ENCODE assay signal across 1 cellular context in genomic region chr10:97319671-97320479, GRCh38.
TF ChIP-seq lines count a peak whose summit lies in the region.

No MANE protein-coding gene starts in this region.

TF ChIP-seq in HepG2, 621 proteins besides CTCF, POLR2A, EP300 and RAD21 (continued from another document and continues in another):
- TF ChIP-seq ZNF280D (CRISPR knock-in tag; IDR thresholded peaks at IDR 0.05) (no peak), HNRNPLL (IDR thresholded peaks at IDR 0.05; ENCODE audit: low read depth, low read length, poor library complexity, severe bottlenecking) (peak; percentile 70), HNF1A (IDR thresholded peaks at IDR 0.05; ENCODE audit: low read depth) (no peak), HNF1A (CRISPR knock-in tag; IDR thresholded peaks at IDR 0.05; ENCODE audit: borderline replicate concordance) (0 out of 2 replicates have a peak, but pooled peaks have one; percentile 9), RFX5 (IDR thresholded peaks at IDR 0.05; ENCODE audit: low read depth, low read length) (no peak), ZNF75D (CRISPR knock-in tag; IDR thresholded peaks at IDR 0.05; ENCODE audit: borderline replicate concordance) (no peak), CBFB (CRISPR knock-in tag; IDR thresholded peaks at IDR 0.05) (no peak), LRRFIP1 (CRISPR knock-in tag; conservative IDR thresholded peaks at IDR 0.05) (no peak), RORA (CRISPR knock-in tag; IDR thresholded peaks at IDR 0.05) (no peak), CAMTA2 (CRISPR knock-in tag; IDR thresholded peaks at IDR 0.05; ENCODE audit: borderline replicate concordance) (no peak), AGO2 (optimal IDR thresholded peaks at IDR 0.05; ENCODE audit: low read depth, low read length) (peak; percentile 79), KDM1A (CRISPR knock-in tag; IDR thresholded peaks at IDR 0.05) (no peak), IKZF5 (CRISPR knock-in tag; IDR thresholded peaks at IDR 0.05) (no peak), GTF3A (CRISPR knock-in tag; conservative IDR thresholded peaks at IDR 0.05) (no peak), KDM2A (CRISPR knock-in tag; IDR thresholded peaks at IDR 0.05; ENCODE audit: borderline replicate concordance, low read depth) (peak; percentile 77; the same call in 1 of the 2 replicates), ONECUT2 (CRISPR knock-in tag; IDR thresholded peaks at IDR 0.05) (no peak), ERF (CRISPR knock-in tag; IDR thresholded peaks at IDR 0.05) (0 out of 2 replicates have a peak, but pooled peaks have one; percentile 31), HOXA7 (CRISPR knock-in tag; IDR thresholded peaks at IDR 0.05) (no peak), DBP (CRISPR knock-in tag; IDR thresholded peaks at IDR 0.05; ENCODE audit: not compliant biosample characterization) (no peak), ZNF558 (CRISPR knock-in tag; IDR thresholded peaks at IDR 0.05; ENCODE audit: borderline replicate concordance) (no peak), ZNF816 (CRISPR knock-in tag; IDR thresholded peaks at IDR 0.05; ENCODE audit: borderline replicate concordance) (0 out of 2 replicates have a peak, but pooled peaks have one; percentile 30), ZNF576 (CRISPR knock-in tag; IDR thresholded peaks at IDR 0.05) (no peak), ZNF672 (CRISPR knock-in tag; IDR thresholded peaks at IDR 0.05) (no peak), MTA1 (CRISPR knock-in tag; IDR thresholded peaks at IDR 0.05; ENCODE audit: borderline replicate concordance) (0 out of 2 replicates have a peak, but pooled peaks have one; percentile 4), ETV6 (CRISPR knock-in tag; conservative IDR thresholded peaks at IDR 0.05) (no peak), TRIM24 (CRISPR knock-in tag; IDR thresholded peaks at IDR 0.05) (no peak), ATF7 (IDR thresholded peaks at IDR 0.05) (no peak), ATF7 (CRISPR knock-in tag; IDR thresholded peaks at IDR 0.05) (no peak), HDAC6 (IDR thresholded peaks at IDR 0.05; ENCODE audit: low read depth, low read length) (no peak), DNMT1 (CRISPR knock-in tag; IDR thresholded peaks at IDR 0.05) (no peak), NCOA5 (CRISPR knock-in tag; IDR thresholded peaks at IDR 0.05) (no peak), AKNA (CRISPR knock-in tag; IDR thresholded peaks at IDR 0.05; ENCODE audit: borderline replicate concordance) (no peak), ZNF746 (CRISPR knock-in tag; IDR thresholded peaks at IDR 0.05) (no peak), NFKBIZ (CRISPR knock-in tag; IDR thresholded peaks at IDR 0.05) (no peak), JUN (CRISPR knock-in tag; IDR thresholded peaks at IDR 0.05) (no peak), TFDP1 (CRISPR knock-in tag; IDR thresholded peaks at IDR 0.05; ENCODE audit: borderline replicate concordance) (peak; percentile 59; the same call in 1 of the 2 replicates), HCFC1 (IDR thresholded peaks at IDR 0.05; ENCODE audit: low read depth, low read length) (no peak), ETS1 (CRISPR knock-in tag; IDR thresholded peaks at IDR 0.05) (no peak), ZFY (CRISPR knock-in tag; IDR thresholded peaks at IDR 0.05) (peak; percentile 68), NR2C2 (CRISPR knock-in tag; IDR thresholded peaks at IDR 0.05; ENCODE audit: borderline replicate concordance) (no peak), ZZZ3 (CRISPR knock-in tag; IDR thresholded peaks at IDR 0.05; ENCODE audit: borderline replicate concordance) (no peak), GZF1 (CRISPR knock-in tag; IDR thresholded peaks at IDR 0.05) (no peak), MLLT10 (CRISPR knock-in tag; IDR thresholded peaks at IDR 0.05) (no peak), MAX (IDR thresholded peaks at IDR 0.05) (peak; percentile 62; the same call in 1 of the 2 replicates), RBAK (CRISPR knock-in tag; IDR thresholded peaks at IDR 0.05) (no peak), SMC3 (IDR thresholded peaks at IDR 0.05; ENCODE audit: low read length) (no peak), NPAS2 (CRISPR knock-in tag; IDR thresholded peaks at IDR 0.05; ENCODE audit: borderline replicate concordance) (no peak), ZNF703 (CRISPR knock-in tag; IDR thresholded peaks at IDR 0.05; ENCODE audit: borderline replicate concordance) (no peak; the same call in 1 of the 2 replicates)
